9 cellular contexts compared by ENCODE assay signal in genomic region chr14:22587677-22588418, GRCh38. TPM values are rescaled to one million over a fixed set of nuclear protein-coding genes. Genes with fewer than 3 reads are reported as not detected.
DNase-seq lines count a peak whose midpoint lies in the region; TF ChIP-seq lines count a peak whose summit lies in the region.
"Not testable (repeated sequence)": the region's sequence is repeated elsewhere in the genome, so short reads cannot be mapped to it uniquely, and the experiment has no call there.
"Had no signal": no experiment of that assay in that cellular context is flagged by ENCODE, and none has a peak within 500 bp of the region (broad histone marks: within the 10 kb centered on the region; RNA-seq: fewer than 3 reads in every experiment).

No MANE protein-coding gene starts in this region.

- peak overlapping the region in 6 of 7 donors; percentile 8 to 100 (median 99) for H3K27ac Mint-ChIP-seq in CD14-positive monocyte
- peak overlapping the region; percentile 98 for H3K27ac Mint-ChIP-seq in activated naive CD4-positive, alpha-beta T cell treated with anti-CD3 and anti-CD28 coated beads, Interleukin-2, amount 50 U/mL, for 24 hours
- not testable (repeated sequence) for H3K27ac Mint-ChIP-seq in nephron progenitor cell

- peaks cover 54% of the 10 kb centered on the region for H3K4me1 Mint-ChIP-seq in CD14-positive monocyte
- H3K4me1 Mint-ChIP-seq in activated naive CD4-positive, alpha-beta T cell treated with anti-CD3 and anti-CD28 coated beads, Interleukin-2, amount 50 U/mL, for 24 hours = peaks cover 76% of the 10 kb centered on the region
- H3K4me1 Mint-ChIP-seq in nephron progenitor cell = peaks cover 64% of the 10 kb centered on the region

- not testable (repeated sequence) for TF ChIP-seq POLR2A in stomach (IDR thresholded peaks at IDR 0.05)

- 83 to 89% methylated on average over 10 of the region's 10 CpGs for WGBS in ectodermal cell, 2 experiments
- 61 to 71% (median 65%) methylated on average over 10 of the region's 10 CpGs for WGBS in stomach, 5 donors

- DNase-seq in CD14-positive monocyte (ENCODE audit: low spot score); HL-60 (ENCODE audit: low read depth in 1 of 2, low spot score in 1 of 2); SJSA1 (ENCODE audit: low read depth in 1 of 2, low spot score in 2 of 2); nephron progenitor cell; stomach: not testable (repeated sequence)

- peak overlapping the region; percentile 89 for H3K27ac ChIP-seq in HL-60 (replicated peaks)
- peak overlapping the region; percentile 94 for H3K27ac ChIP-seq in SJSA1
- H3K27ac ChIP-seq in ectodermal cell (ENCODE audit: insufficient read depth, low read depth, low read length, poor library complexity, severe bottlenecking) = not testable (repeated sequence)
- peak overlapping the region in 4 of 5 donors; percentile 94 to 96 (median 96) for H3K27ac ChIP-seq in stomach

- TF ChIP-seq EP300 in stomach (IDR thresholded peaks at IDR 0.05) = not testable (repeated sequence)

- intact Hi-C loops in CD14-positive monocyte (cut with micrococcal nuclease) = loop anchor here in 1 of 2 donors (10.0 kb wide), 1 partner anchor 717 kb away; the partner anchor contains the start of genes BCL2L2 and PPP1R3E
- intact Hi-C loops in stomach (cut with DNase I; ENCODE audit: low total_unique reads) = not testable (repeated sequence)

- H3K27me3 ChIP-seq in HL-60 (ENCODE audit: insufficient read depth, poor library complexity, severe bottlenecking); SJSA1 (replicated peaks); ectodermal cell (ENCODE audit: control insufficient read depth, insufficient read depth, low read length, poor library complexity, severe bottlenecking); stomach: not testable (repeated sequence)

- H3K36me3 Mint-ChIP-seq in CD14-positive monocyte (peaks cover 8 to 25% of the 10 kb centered on the region in 2 donors), nephron progenitor cell (ENCODE audit: low read depth) (peaks cover 27% of the 10 kb centered on the region)
- peaks cover 20% of the 10 kb centered on the region for H3K36me3 Mint-ChIP-seq in activated naive CD4-positive, alpha-beta T cell treated with anti-CD3 and anti-CD28 coated beads, Interleukin-2, amount 50 U/mL, for 24 hours

- not testable (repeated sequence) for H3K4me1 ChIP-seq in SJSA1 (replicated peaks); ectodermal cell (ENCODE audit: control insufficient read depth, insufficient read depth, low read length)
- peaks cover 22 to 64% (median 62%) of the 10 kb centered on the region in 4 donors for H3K4me1 ChIP-seq in stomach

- H3K9me3 ChIP-seq in SJSA1 (replicated peaks); ectodermal cell (ENCODE audit: control insufficient read depth, low read length); stomach: not testable (repeated sequence)

- not testable (repeated sequence) for TF ChIP-seq CTCF in CD14-positive monocyte (IDR thresholded peaks at IDR 0.05); HL-60 (IDR thresholded peaks at IDR 0.05; ENCODE audit: insufficient read depth, low read length); nephron progenitor cell (IDR thresholded peaks at IDR 0.05); stomach (IDR thresholded peaks at IDR 0.05)

- not testable (repeated sequence) for H3K9me3 Mint-ChIP-seq in CD14-positive monocyte; activated naive CD4-positive, alpha-beta T cell treated with anti-CD3 and anti-CD28 coated beads, Interleukin-2, amount 50 U/mL, for 24 hours; nephron progenitor cell

- H3K4me3 Mint-ChIP-seq in CD14-positive monocyte (peak overlapping the region; percentile 95 to 98), nephron progenitor cell (peak overlapping the region; percentile 96)
- H3K4me3 Mint-ChIP-seq in activated naive CD4-positive, alpha-beta T cell treated with anti-CD3 and anti-CD28 coated beads, Interleukin-2, amount 50 U/mL, for 24 hours = peak overlapping the region; percentile 95

- H3K36me3 ChIP-seq in SJSA1 = peaks cover 18% of the 10 kb centered on the region; the same call in 1 of the 2 replicates
- H3K36me3 ChIP-seq in ectodermal cell (ENCODE audit: control insufficient read depth, insufficient read depth, low read length); stomach: not testable (repeated sequence)

- not testable (repeated sequence) for H3K27me3 Mint-ChIP-seq in CD14-positive monocyte (ENCODE audit: low read depth in 3 of 3); activated naive CD4-positive, alpha-beta T cell treated with anti-CD3 and anti-CD28 coated beads, Interleukin-2, amount 50 U/mL, for 24 hours; nephron progenitor cell (ENCODE audit: low read depth, poor library complexity)

- H3K4me3 ChIP-seq in HL-60 (replicated peaks; ENCODE audit: insufficient read depth, low read length) (peak overlapping the region; percentile 87), SJSA1 (peak overlapping the region; percentile 63), ectodermal cell (ENCODE audit: insufficient read depth, low read depth, low read length) (peak overlapping the region; percentile 97), iPS-11a (ENCODE audit: low read depth, low read length) (peak overlapping the region; percentile 96), stomach (peak overlapping the region; percentile 65 to 82 (median 72))

RNA-seq across cellular contexts. Expression of gene DAD1, which starts 1.2 kb away (rescaled TPM):
- polyA plus RNA-seq in CD14-positive monocyte (100 to 1,000 TPM; 440 to 444 TPM), stomach (100 to 1,000 TPM; 172 to 236 (median 202) TPM)
- total RNA-seq in SJSA1 (2014; rRNA removed; shearing (Covaris generic)) = 282 and 328 TPM in 2 replicates
- 163 TPM for polyA plus RNA-seq in ectodermal cell (2013, experiment 1 of 4)
- 181 TPM for polyA plus RNA-seq in ectodermal cell (2013, experiment 2 of 4)
- 150 TPM for polyA plus RNA-seq in ectodermal cell (2013, experiment 3 of 4)
- polyA plus RNA-seq in ectodermal cell (2013, experiment 4 of 4) = 176 TPM
- 100 to 1,000 TPM in 2 of 5 donors, 10 to 100 TPM in 2, not detected in 1; 36.8 to 191 (median 80.8) TPM for total RNA-seq in stomach

RNA-seq across cellular contexts. Expression of gene ABHD4, which starts 10.3 kb away (rescaled TPM):
- 10 to 100 TPM in 1 of 2 donors, 1 to 10 TPM in 1; 9.4 to 13.4 TPM for polyA plus RNA-seq in CD14-positive monocyte
- total RNA-seq in SJSA1 (2014; rRNA removed; shearing (Covaris generic)) = 7.1 and 7.3 TPM in 2 replicates
- 25.8 TPM for polyA plus RNA-seq in ectodermal cell (2013, experiment 1 of 4)
- polyA plus RNA-seq in ectodermal cell (2013, experiment 2 of 4) = 23.9 TPM
- 17.9 TPM for polyA plus RNA-seq in ectodermal cell (2013, experiment 3 of 4)
- 18.8 TPM for polyA plus RNA-seq in ectodermal cell (2013, experiment 4 of 4)
- total RNA-seq in stomach = 100 to 1,000 TPM in 1 of 5 donors, 10 to 100 TPM in 4; 12.2 to 130 (median 27.7) TPM
- polyA plus RNA-seq in stomach = 10 to 100 TPM; 14.8 to 24.3 (median 17.0) TPM

RNA-seq across cellular contexts. Expression of gene OR6J1, which starts 56.3 kb away (rescaled TPM):
- polyA plus RNA-seq in CD14-positive monocyte (not detected), stomach (not detected)
- not detected in 2 replicates for total RNA-seq in SJSA1 (2014; rRNA removed; shearing (Covaris generic))
- not detected for polyA plus RNA-seq in ectodermal cell (2013, experiment 1 of 4)
- not detected for polyA plus RNA-seq in ectodermal cell (2013, experiment 2 of 4)
- polyA plus RNA-seq in ectodermal cell (2013, experiment 3 of 4) = not detected
- not detected for polyA plus RNA-seq in ectodermal cell (2013, experiment 4 of 4)
- not detected for total RNA-seq in stomach
- total RNA-seq: HT1080 had no signal
